In the genomic region with DNA sequence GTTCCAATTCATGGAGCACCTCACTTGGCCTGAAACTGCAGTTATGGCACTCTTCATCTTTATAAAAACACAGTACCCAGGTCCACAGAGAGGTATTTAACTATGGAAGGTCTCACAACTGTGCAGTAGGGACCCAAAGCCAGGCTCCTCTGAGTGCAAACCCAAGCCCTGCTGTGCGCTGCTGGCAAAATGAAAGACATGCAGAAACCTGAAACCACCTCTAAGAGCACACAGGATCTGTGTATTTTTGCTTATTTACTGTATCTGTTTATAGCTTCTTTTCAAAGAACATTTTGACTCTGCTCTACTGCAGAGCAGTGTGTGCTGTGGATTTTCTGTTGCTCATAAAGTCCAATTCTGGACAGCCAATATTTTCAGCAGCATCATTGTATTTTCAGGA, we compare ENCODE assay signal across 14 cellular contexts.
"Had no signal": no experiment of that assay in that cellular context is flagged by ENCODE, and none has a peak within 500 bp of the region (broad histone marks: within the 10 kb centered on the region; RNA-seq: fewer than 3 reads in every experiment).

No MANE protein-coding gene starts in this region.

- ATAC-seq: activated CD4-positive, CD25-positive, alpha-beta regulatory T cell treated with anti-CD3 and anti-CD28 coated beads, Interleukin-2, amount 50 U/mL, for 24 hours; left lobe of liver; mucosa of descending colon; naive thymus-derived CD8-positive, alpha-beta T cell; right cardiac atrium had no signal

- DNase-seq: activated naive CD4-positive, alpha-beta T cell treated with anti-CD3 and anti-CD28 coated beads, Interleukin-2, amount 50 U/mL, for 16 hours; adrenal gland; colonic mucosa; esophagus squamous epithelium; foreskin fibroblast; heart left ventricle; mucosa of descending colon; naive thymus-derived CD8-positive, alpha-beta T cell; right cardiac atrium; small intestine; stomach had no signal

- FAIRE-seq: islet of Langerhans, small intestine had no signal
